8 cellular contexts compared by ENCODE assay signal in the genomic region with DNA sequence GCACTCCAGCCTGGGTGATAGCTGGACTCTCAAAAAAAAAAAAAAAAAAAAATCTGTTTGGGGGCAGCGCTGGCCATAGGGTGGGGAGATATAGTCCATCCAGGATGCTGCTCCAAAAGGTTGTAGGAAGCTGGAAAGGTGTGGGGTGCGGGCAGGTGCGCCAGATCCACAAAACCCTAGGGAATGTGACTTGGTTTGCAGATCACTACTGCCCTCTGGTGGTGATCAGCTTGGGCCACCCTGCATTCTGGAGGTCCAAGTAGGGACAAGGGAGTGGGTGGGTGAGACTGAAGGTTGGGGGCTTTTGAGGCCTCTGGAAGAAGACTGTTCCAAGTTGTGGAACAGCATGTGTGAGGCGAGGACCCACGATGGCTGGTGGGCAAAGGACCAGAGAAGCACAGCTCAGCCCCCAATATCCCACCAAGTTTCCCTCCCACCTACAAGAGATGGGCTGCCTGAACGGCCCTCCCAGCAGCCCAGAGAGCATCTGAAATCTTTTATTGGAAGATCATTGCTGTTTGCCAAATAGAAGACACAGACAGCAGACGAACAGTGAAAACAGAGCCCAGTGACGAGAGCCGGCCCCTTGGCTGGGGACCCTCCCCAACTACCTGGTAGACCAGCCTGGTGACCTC. TPM values are rescaled to one million over a fixed set of nuclear protein-coding genes. Genes with fewer than 3 reads are reported as not detected.
DNase-seq lines count a peak whose midpoint lies in the region; ATAC-seq and TF ChIP-seq lines count a peak whose summit lies in the region.

No MANE protein-coding gene starts in this region.

- ATAC-seq in lung (ENCODE audit: insufficient read depth, low FRiP score) (peak; percentile 61), HG02852 (IDR thresholded peaks at IDR 0.05; ENCODE audit: unreplicated experiment) (no peak)

- 60 to 68% methylated on average over 9 of the region's 9 CpGs for WGBS in lung, 2 donors

- peak; percentile 95 for TF ChIP-seq CTCF in A673 (conservative IDR thresholded peaks at IDR 0.05; ENCODE audit: low read depth, low read length)
- TF ChIP-seq CTCF in GM13976 (IDR thresholded peaks at IDR 0.05; ENCODE audit: borderline replicate concordance, control extremely low read depth, extremely low read depth, insufficient read depth, missing control alignments), result peak; percentile 75
- peak; percentile 65 for TF ChIP-seq CTCF in coronary artery (IDR thresholded peaks at IDR 0.05)
- TF ChIP-seq CTCF in lung (IDR thresholded peaks at IDR 0.05; ENCODE audit: control extremely low read depth, extremely low read depth), result peak; percentile 57

- H3K4me3 ChIP-seq in A673 (ENCODE audit: low read depth, low read length, poor library complexity, severe bottlenecking) (no peak overlapping the region), coronary artery (no peak overlapping the region), lung (no peak overlapping the region)

- POLR2A ChIA-PET in A673 (lab: Charles Lee; ENCODE audit: low non-redundant PET), result no interaction called here

- H3K4me1 ChIP-seq in A673 (ENCODE audit: insufficient read depth, low read length, poor library complexity, severe bottlenecking), result no peaks in the 10 kb centered on the region
- peaks cover 0 to 5% of the 10 kb centered on the region in 2 donors for H3K4me1 ChIP-seq in lung (ENCODE audit: control insufficient read depth in 2 of 2, insufficient read depth in 2 of 2, low read length in 2 of 2)

- H3K9me3 ChIP-seq in A673 (ENCODE audit: low read depth, low read length, poor library complexity, severe bottlenecking) (no peaks in the 10 kb centered on the region), lung (ENCODE audit: control insufficient read depth in 2 of 2, insufficient read depth in 1 of 2, low read length in 1 of 2) (peaks cover 0 to 2% of the 10 kb centered on the region in 2 donors)

- H3K36me3 ChIP-seq in A673 (ENCODE audit: insufficient read depth, low read length, poor library complexity, severe bottlenecking), result peaks cover 48% of the 10 kb centered on the region
- peaks cover 22 to 36% of the 10 kb centered on the region in 2 donors for H3K36me3 ChIP-seq in lung (ENCODE audit: control insufficient read depth in 2 of 2, insufficient read depth in 2 of 2, low read length in 2 of 2)

- H3K27me3 ChIP-seq in A673 (replicated peaks; ENCODE audit: insufficient read depth, low read depth, low read length, poor library complexity), result no peaks in the 10 kb centered on the region
- H3K27me3 ChIP-seq in lung (ENCODE audit: control insufficient read depth, insufficient read depth), result no peaks in the 10 kb centered on the region

- peak; percentile 76 for DNase-seq in A673 (ENCODE audit: low spot score)
- peak; percentile 78 for DNase-seq in GM13976 (ENCODE audit: low spot score)
- peak; percentile 72 for DNase-seq in NCI-H345 (lab: John Stamatoyannopoulos, UW)
- peak; percentile 58 to 76 for DNase-seq in activated CD4-positive, alpha-beta T cell treated with anti-CD3 and anti-CD28 coated beads for 4 hours
- DNase-seq in coronary artery (ENCODE audit: low spot score), result no peak
- peak; percentile 77 for DNase-seq in lung (ENCODE audit: low spot score)
- peak; percentile 79 for DNase-seq in stimulated activated CD8-positive, alpha-beta memory T cell treated with anti-CD3 and anti-CD28 coated beads, Interleukin-4, amount 100 ng/mL, for 48 hours

- in situ Hi-C loops in GM13976 (cut with MboI; ENCODE audit: low sequenced_read_pairs, unreplicated experiment), result loop anchor here (25.0 kb wide), 1 partner anchor 453 kb away; a partner anchor contains a TSS

- no TSS peak for BruUV-seq in A673 (replicated peaks; lab: Mats Ljungman, UMichigan)

- intact Hi-C loops in A673 (cut with micrococcal nuclease; ENCODE audit: unreplicated experiment), result loop anchor here (1.0 to 5.0 kb wide), 2 partner anchors 131 to 458 kb away; no protein-coding TSS in a partner anchor

- H3K27ac ChIP-seq in A673 (ENCODE audit: low read depth, low read length, poor library complexity, severe bottlenecking) (no peak overlapping the region), coronary artery (no peak overlapping the region), lung (ENCODE audit: low read depth in 1 of 2, low read length in 1 of 2) (no peak overlapping the region)

- CTCF ChIA-PET in A673 (lab: Charles Lee), result interaction anchor here (0.5 to 1.7 kb wide), 12 partner anchors 11 to 538 kb away, joined by 3 to 14 read pairs (median 6); a partner anchor contains a TSS

RNA-seq across cellular contexts. Expression of a gene that starts 10.4 kb away (rescaled TPM):
- total RNA-seq in A673 (2021) (118 and 121 TPM in 2 replicates), lung (100 to 1,000 TPM; 102 to 175 TPM)
- 100 to 1,000 TPM; 137 to 162 TPM for polyA plus RNA-seq in lung

RNA-seq across cellular contexts. Expression of a gene that starts 12.6 kb away (rescaled TPM):
- total RNA-seq in A673 (2021) (272 and 288 TPM in 2 replicates), lung (100 to 1,000 TPM; 110 to 156 TPM)
- polyA plus RNA-seq in lung, result 100 to 1,000 TPM; 223 to 294 TPM

RNA-seq across cellular contexts. Expression of a gene that starts 29.6 kb away (rescaled TPM):
- total RNA-seq in A673 (2021), result 32.5 and 40.1 TPM in 2 replicates
- 10 to 100 TPM; 11.9 to 23.6 TPM for total RNA-seq in lung
- 10 to 100 TPM; 10.3 to 13.7 TPM for polyA plus RNA-seq in lung

RNA-seq across cellular contexts. Expression of a gene that starts 51.3 kb away (rescaled TPM):
- 2.6 and 3.2 TPM in 2 replicates for total RNA-seq in A673 (2021)
- total RNA-seq in lung, result 10 to 100 TPM; 12.1 to 25.5 TPM
- polyA plus RNA-seq in lung, result 10 to 100 TPM in 1 of 2 donors, 1 to 10 TPM in 1; 8.1 to 56.1 TPM

RNA-seq across cellular contexts. Expression of a gene that starts 57.4 kb away (rescaled TPM):
- total RNA-seq in A673 (2021) (84.6 and 87.7 TPM in 2 replicates), lung (10 to 100 TPM; 21.1 to 46.1 TPM)
- 10 to 100 TPM; 10.5 to 17.7 TPM for polyA plus RNA-seq in lung
